In the genomic region with DNA sequence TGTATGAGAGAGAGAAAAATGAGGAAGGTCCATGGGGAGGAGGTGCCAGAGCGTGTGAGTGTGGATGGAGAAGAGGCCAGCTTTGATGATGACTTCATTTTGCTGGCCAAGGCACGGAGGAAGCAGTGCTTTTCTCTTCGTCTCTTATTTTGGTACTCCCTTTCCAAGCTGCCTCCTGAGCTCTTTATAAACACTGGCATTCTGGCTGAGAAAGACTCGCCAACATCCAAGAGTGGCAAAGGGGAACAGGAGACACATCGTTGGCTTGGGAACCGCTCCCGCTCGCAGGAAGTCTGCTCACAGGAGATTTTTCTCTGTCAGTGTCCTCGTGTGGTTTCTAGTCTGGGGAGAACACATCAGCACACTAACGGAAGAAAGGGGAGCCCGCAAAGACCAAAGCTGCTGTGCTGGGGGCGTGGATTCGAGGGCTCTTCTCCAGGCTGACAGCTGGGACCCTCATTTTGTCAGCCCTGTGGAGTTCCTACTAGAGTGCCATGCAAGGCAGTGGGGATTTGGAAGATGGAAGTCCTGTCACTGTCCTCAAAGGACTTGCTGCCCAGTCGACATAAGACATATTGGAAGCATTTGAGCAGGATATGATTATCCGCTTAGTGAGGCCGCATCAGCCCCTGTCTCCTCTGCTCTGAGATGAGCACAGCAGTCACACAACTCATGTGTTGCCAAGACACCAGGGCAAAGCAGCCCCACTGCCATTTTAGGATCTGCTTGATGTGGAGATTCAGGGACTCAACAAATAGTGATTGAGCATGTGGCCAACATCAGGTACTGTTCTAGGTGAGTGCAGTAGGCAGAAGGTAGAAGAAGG, we compare ENCODE assay signal across 10 cellular contexts. TPM values are rescaled to one million over a fixed set of nuclear protein-coding genes. Genes with fewer than 3 reads are reported as not detected.
DNase-seq lines count a peak whose midpoint lies in the region; ATAC-seq, FAIRE-seq and TF ChIP-seq lines count a peak whose summit lies in the region.
"Had no signal": no experiment of that assay in that cellular context is flagged by ENCODE, and none has a peak within 500 bp of the region (broad histone marks: within the 10 kb centered on the region; RNA-seq: fewer than 3 reads in every experiment).

No MANE protein-coding gene starts in this region.

- H3K36me3 Mint-ChIP-seq in type B pancreatic cell (no peaks in the 10 kb centered on the region), HFFc6 (ENCODE audit: low read depth) (no peaks in the 10 kb centered on the region)

- 92% methylated on average over 16 of the region's 16 CpGs for WGBS in A549 (ENCODE audit: missing lambda C conversion rate)
- 77% methylated on average over 9 of the region's 16 CpGs for WGBS in mammary epithelial cell (ENCODE audit: low coverage, missing lambda C conversion rate)

- TF ChIP-seq RAD21 in A549 (conservative IDR thresholded peaks at IDR 0.05 in 1 of 2, IDR thresholded peaks at IDR 0.05 in 1 of 2), result no peak

- H3K27ac Mint-ChIP-seq in type B pancreatic cell (no peak overlapping the region), HFFc6 (no peak overlapping the region)

- TF ChIP-seq CTCF in A549 (IDR thresholded peaks at IDR 0.05) (no peak), MM.1S (IDR thresholded peaks at IDR 0.05; ENCODE audit: low read length) (no peak), mammary epithelial cell (conservative IDR thresholded peaks at IDR 0.05 in 1 of 2, IDR thresholded peaks at IDR 0.05 in 1 of 2; ENCODE audit: extremely low read depth in 1 of 2, insufficient read depth in 1 of 2, low read depth in 1 of 2, low read length in 2 of 2) (no peak), type B pancreatic cell (conservative IDR thresholded peaks at IDR 0.05) (no peak), HFFc6 (IDR thresholded peaks at IDR 0.05) (no peak)

- H3F3A ChIP-seq in MM.1S (ENCODE audit: insufficient read depth, low read length), result peaks cover 30% of the 10 kb centered on the region

- H3K9me3 ChIP-seq in A549 (no peaks in the 10 kb centered on the region), MM.1S (replicated peaks; ENCODE audit: insufficient read depth, low read length) (no peaks in the 10 kb centered on the region), mammary epithelial cell (replicated peaks; ENCODE audit: insufficient read depth, low read length) (no peaks in the 10 kb centered on the region), muscle layer of duodenum (ENCODE audit: control insufficient read depth in 1 of 2, low read length in 2 of 2) (no peaks in the 10 kb centered on the region)

- H3K79me2 ChIP-seq in MM.1S (ENCODE audit: low read length) (peaks cover 41% of the 10 kb centered on the region), mammary epithelial cell (ENCODE audit: insufficient read depth, low read length) (peaks cover 45% of the 10 kb centered on the region)

- H2AFZ ChIP-seq in MM.1S (ENCODE audit: low read length) (no peak overlapping the region), mammary epithelial cell (ENCODE audit: low read depth, low read length) (no peak overlapping the region)

- TF ChIP-seq POLR2A in A549 (IDR thresholded peaks at IDR 0.05; ENCODE audit: low read length), result no peak
- TF ChIP-seq POLR2A in erythroblast (IDR thresholded peaks at IDR 0.05; ENCODE audit: low read length), result no peak

- H3K27me3 Mint-ChIP-seq in type B pancreatic cell (no peaks in the 10 kb centered on the region), HFFc6 (ENCODE audit: insufficient read depth) (no peaks in the 10 kb centered on the region; the same call in 1 of the 2 replicates)

- H3K4me3 ChIP-seq in A549 (no peak overlapping the region), MM.1S (ENCODE audit: low read length) (no peak overlapping the region), mammary epithelial cell (replicated peaks in 1 of 3; ENCODE audit: insufficient read depth in 1 of 3, low read depth in 2 of 3, low read length in 3 of 3) (no peak overlapping the region), muscle layer of duodenum (ENCODE audit: low read depth in 1 of 2, low read length in 2 of 2) (peak overlapping the region in 1 of 2 donors; percentile 40)

- H3K4me1 Mint-ChIP-seq in type B pancreatic cell (ENCODE audit: unreplicated experiment), result peaks cover 10% of the 10 kb centered on the region
- H3K4me1 Mint-ChIP-seq in HFFc6 (ENCODE audit: low read depth), result peaks cover 11% of the 10 kb centered on the region

- in situ Hi-C loops in mammary epithelial cell (cut with MboI; ENCODE audit: low sequenced_read_pairs in 2 of 2), result no loop called here

- TF ChIP-seq EP300 in A549 (IDR thresholded peaks at IDR 0.05), result no peak

- H3K9me3 Mint-ChIP-seq in type B pancreatic cell (no peaks in the 10 kb centered on the region), HFFc6 (no peaks in the 10 kb centered on the region)

- intact Hi-C loops in mammary epithelial cell (cut with micrococcal nuclease), result no loop called here

- H3K4me2 ChIP-seq in A549 (peak overlapping the region; percentile 61), MM.1S (ENCODE audit: low read depth, low read length) (no peak overlapping the region; the same call in 1 of the 2 replicates), mammary epithelial cell (ENCODE audit: insufficient read depth, low read depth, low read length) (no peak overlapping the region)

- H3K9me2 ChIP-seq in MM.1S (replicated peaks; ENCODE audit: insufficient read depth, low read length), result no peaks in the 10 kb centered on the region

- POLR2A ChIA-PET in A549 (lab: Yijun Ruan, JAX), result interaction anchor here (1.4 to 2.4 kb wide), 2 partner anchors 8 to 19 kb away, joined by 5 to 22 read pairs; a partner anchor contains a TSS

- H3K4me1 ChIP-seq in A549 (peaks cover 55% of the 10 kb centered on the region), MM.1S (ENCODE audit: low read length) (peaks cover 44% of the 10 kb centered on the region), mammary epithelial cell (ENCODE audit: insufficient read depth, low read length) (peaks cover 40% of the 10 kb centered on the region), muscle layer of duodenum (ENCODE audit: control insufficient read depth in 1 of 2, insufficient read depth in 2 of 2, low read length in 2 of 2) (peaks cover 21 to 39% of the 10 kb centered on the region in 2 donors)

- dilution Hi-C loops in mammary epithelial cell (cut with HindIII; ENCODE audit: low sequenced_read_pairs), result no loop called here

- no TSS peak for BruUV-seq in mammary epithelial cell (replicated peaks; lab: Mats Ljungman, UMichigan)

- FAIRE-seq in A549 (lab: Jason Lieb, UNC), result no peak

- H3K4me3 Mint-ChIP-seq in type B pancreatic cell (no peak overlapping the region), HFFc6 (no peak overlapping the region)

- CTCF ChIA-PET in A549 (lab: Yijun Ruan, JAX), result interaction anchor here (0.8 to 7.4 kb wide), 9 partner anchors 8 to 50 kb away, joined by 3 to 68 read pairs (median 4); a partner anchor contains a TSS
- CTCF ChIA-PET in mammary epithelial cell (lab: Charles Lee; ENCODE audit: low non-redundant PET), result no interaction called here

- H3K36me3 ChIP-seq in MM.1S (replicated peaks; ENCODE audit: insufficient read depth, low read length) (no peaks in the 10 kb centered on the region), mammary epithelial cell (ENCODE audit: insufficient read depth, low read length) (no peaks in the 10 kb centered on the region), muscle layer of duodenum (ENCODE audit: control insufficient read depth in 1 of 2, insufficient read depth in 2 of 2, low read length in 2 of 2) (no peaks in the 10 kb centered on the region)

- ATAC-seq in A549, result no peak

- H3K9ac ChIP-seq in MM.1S (ENCODE audit: low read length), result no peak overlapping the region
- no peak overlapping the region for H3K9ac ChIP-seq in mammary epithelial cell (ENCODE audit: insufficient read depth, low read length)

- H3K27me3 ChIP-seq in MM.1S (replicated peaks; ENCODE audit: insufficient read depth, low read length) (no peaks in the 10 kb centered on the region), mammary epithelial cell (ENCODE audit: insufficient read depth, low read length) (no peaks in the 10 kb centered on the region), muscle layer of duodenum (ENCODE audit: low read depth, low read length) (no peaks in the 10 kb centered on the region)

- H3K27ac ChIP-seq in A549 (peak overlapping the region; percentile 74 to 89), MM.1S (ENCODE audit: low read length) (peak overlapping the region; percentile 94; the same call in 1 of the 2 replicates), mammary epithelial cell (ENCODE audit: insufficient read depth, low read depth, low read length) (peak overlapping the region; percentile 17), muscle layer of duodenum (ENCODE audit: low read length) (peak overlapping the region; percentile 81)

- DNase-seq in A549 (ENCODE audit: low read depth in 1 of 2, low spot score in 1 of 2) (no peak), MM.1S (no peak), mammary epithelial cell (no peak), type B pancreatic cell (ENCODE audit: extremely low spot score, unreplicated experiment) (no peak), HFFc6 (no peak), erythroblast (lab: John Stamatoyannopoulos, UW) (no peak), NCI-H2196 treated with DMSO at 0.1 percent for 48 hours (lab: John Stamatoyannopoulos, UW; ENCODE audit: unreplicated experiment) (no peak)
- DNase-seq: GOT3, NCI-H1694 treated with DMSO at 0.1 percent for 48 hours had no signal

- H4K20me1 ChIP-seq in MM.1S (ENCODE audit: insufficient read depth, low read length) (no peaks in the 10 kb centered on the region), mammary epithelial cell (ENCODE audit: insufficient read depth, low read length) (no peaks in the 10 kb centered on the region)

RNA-seq across cellular contexts. Expression of a gene that starts 8.0 kb away (rescaled TPM):
- polyA plus RNA-seq in A549 (2011; rRNA removed) (45.3 and 61.0 TPM in 2 replicates), A549 (2017; fragmentation: RNase III; extraction: RNeasy Plus Mini Kit Qiagen cat#74134 plus additional on column Dnase treatment) (39.2 to 55.6 TPM (median 47.1 TPM) in 3 replicates), mammary epithelial cell (85.9 TPM)
- 70.7 and 85.3 TPM in 2 replicates for polyA plus RNA-seq in A549 (2012; cell fraction: cytosol; rRNA removed)
- polyA plus RNA-seq in A549 (2012; cell fraction: nucleus; rRNA removed), result 165 and 233 TPM in 2 replicates
- polyA minus RNA-seq in A549 (2011; rRNA and poly(A)+ RNA removed), result 66.1 and 79.1 TPM in 2 replicates
- total RNA-seq in mammary epithelial cell (100 to 1,000 TPM in 1 of 2 donors, 10 to 100 TPM in 1; 44.3 to 108 TPM), type B pancreatic cell (ENCODE audit: low replicate concordance) (28.0 and 28.9 TPM in 2 replicates)
- 152 TPM for polyA minus RNA-seq in mammary epithelial cell
- 1 to 10 TPM; 5.6 to 7.7 (median 7.2) TPM for total RNA-seq in HFFc6 (2021; fragmentation: NEBNext Ultra II Directional; extraction: Animal tissue kit (Norgen Biotek cat#: 25700))

RNA-seq across cellular contexts. Expression of a gene that starts 40.6 kb away (rescaled TPM):
- polyA plus RNA-seq in A549 (2011; rRNA removed) (84.1 and 130 TPM in 2 replicates), A549 (2017; fragmentation: RNase III; extraction: RNeasy Plus Mini Kit Qiagen cat#74134 plus additional on column Dnase treatment) (119 to 124 TPM (median 120 TPM) in 3 replicates), mammary epithelial cell (115 TPM)
- 187 and 202 TPM in 2 replicates for polyA plus RNA-seq in A549 (2012; cell fraction: cytosol; rRNA removed)
- polyA plus RNA-seq in A549 (2012; cell fraction: nucleus; rRNA removed), result 190 and 198 TPM in 2 replicates
- 47.5 and 53.3 TPM in 2 replicates for polyA minus RNA-seq in A549 (2011; rRNA and poly(A)+ RNA removed)
- total RNA-seq in mammary epithelial cell (10 to 100 TPM; 14.8 to 74.6 TPM), type B pancreatic cell (ENCODE audit: low replicate concordance) (31.6 and 36.8 TPM in 2 replicates)
- 42.4 TPM for polyA minus RNA-seq in mammary epithelial cell
- total RNA-seq in HFFc6 (2021; fragmentation: NEBNext Ultra II Directional; extraction: Animal tissue kit (Norgen Biotek cat#: 25700)), result 10 to 100 TPM; 73.5 to 82.2 (median 76.9) TPM

RNA-seq across cellular contexts. Expression of a gene that starts 40.8 kb away (rescaled TPM):
- polyA plus RNA-seq in A549 (2011; rRNA removed) (5.4 and 5.7 TPM in 2 replicates), A549 (2017; fragmentation: RNase III; extraction: RNeasy Plus Mini Kit Qiagen cat#74134 plus additional on column Dnase treatment) (3.8 to 5.1 TPM (median 4.4 TPM) in 3 replicates), mammary epithelial cell (2.6 TPM)
- polyA plus RNA-seq in A549 (2012; cell fraction: cytosol; rRNA removed), result 4.1 and 5.6 TPM in 2 replicates
- polyA plus RNA-seq in A549 (2012; cell fraction: nucleus; rRNA removed), result 7.8 and 8.5 TPM in 2 replicates
- 26.4 and 27.4 TPM in 2 replicates for polyA minus RNA-seq in A549 (2011; rRNA and poly(A)+ RNA removed)
- total RNA-seq in mammary epithelial cell (1 to 10 TPM; 3.9 to 6.8 TPM), type B pancreatic cell (ENCODE audit: low replicate concordance) (6.1 and 9.6 TPM in 2 replicates)
- polyA minus RNA-seq in mammary epithelial cell, result 7.6 TPM
- total RNA-seq in HFFc6 (2021; fragmentation: NEBNext Ultra II Directional; extraction: Animal tissue kit (Norgen Biotek cat#: 25700)), result 1 to 10 TPM; 4.5 to 6.3 (median 5.2) TPM

RNA-seq across cellular contexts. Expression of a gene that starts 56.2 kb away (rescaled TPM):
- 0.56 and 0.61 TPM in 2 replicates for polyA plus RNA-seq in A549 (2011; rRNA removed)
- 0.20 and 0.22 TPM in 2 replicates for polyA plus RNA-seq in A549 (2012; cell fraction: cytosol; rRNA removed)
- polyA plus RNA-seq in A549 (2012; cell fraction: nucleus; rRNA removed), result 0.24 and 0.28 TPM in 2 replicates
- 0.17 to 0.29 TPM (median 0.24 TPM) in 3 replicates for polyA plus RNA-seq in A549 (2017; fragmentation: RNase III; extraction: RNeasy Plus Mini Kit Qiagen cat#74134 plus additional on column Dnase treatment)
- 0.58 and 1.1 TPM in 2 replicates for polyA minus RNA-seq in A549 (2011; rRNA and poly(A)+ RNA removed)
- under 1 TPM; 0.17 to 0.21 TPM for total RNA-seq in mammary epithelial cell
- 0.02 TPM for polyA plus RNA-seq in mammary epithelial cell
- polyA minus RNA-seq in mammary epithelial cell, result not detected
- total RNA-seq in type B pancreatic cell (ENCODE audit: low replicate concordance), result 0.58 TPM in 1 of 2 replicates, not detected in the other
- total RNA-seq in HFFc6 (2021; fragmentation: NEBNext Ultra II Directional; extraction: Animal tissue kit (Norgen Biotek cat#: 25700)), result under 1 TPM in 2 of 6 experiments, not detected in 4; 0.07 to 0.14 TPM

Comparison
In these comparisons a context has a peak if more than half of its experiments do, and no peak if none do; other contexts are left out.
1. H3K27ac ChIP-seq: peak in every context shown above with its lines; median percentile 94 in MM.1S; 82 in A549; 81 in muscle layer of duodenum; 17 in mammary epithelial cell.